In genomic region chr2:150491943-150492342, GRCh38 we compare ENCODE assay signal across 2 cellular contexts.
TF ChIP-seq lines count a peak whose summit lies in the region.

No MANE protein-coding gene starts in this region.

TF ChIP-seq in SK-N-SH, 30 proteins besides CTCF, POLR2A, EP300 and RAD21 (continued from another document):
- TF ChIP-seq USF2 (IDR thresholded peaks at IDR 0.05; ENCODE audit: borderline replicate concordance, low read depth, low read length) (no peak), MAX (IDR thresholded peaks at IDR 0.05; ENCODE audit: low read depth) (no peak), FOSL2 (IDR thresholded peaks at IDR 0.05; ENCODE audit: borderline replicate concordance, low read depth) (peak; percentile 8; the same call in 1 of the 2 replicates), PBX3 (IDR thresholded peaks at IDR 0.05) (peak; percentile 29; the same call in 1 of the 2 replicates), CHD2 (IDR thresholded peaks at IDR 0.05; ENCODE audit: low read length, partially characterized antibody) (no peak), MXI1 (IDR thresholded peaks at IDR 0.05; ENCODE audit: low read depth, low read length) (no peak)

TF ChIP-seq in SK-N-SH treated with all-trans-retinoic acid at 6 μM for 48 hours, 23 proteins besides CTCF, POLR2A, EP300 and RAD21 (continued from another document):
- no peak for TF ChIP-seq TSHZ2 (CRISPR knock-in tag; IDR thresholded peaks at IDR 0.05)
- no peak for TF ChIP-seq ZNF8 (CRISPR knock-in tag; IDR thresholded peaks at IDR 0.05)
- no peak for TF ChIP-seq ISL1 (CRISPR knock-in tag; IDR thresholded peaks at IDR 0.05)
- no peak for TF ChIP-seq ZC3H10 (CRISPR knock-in tag; IDR thresholded peaks at IDR 0.05)
- TF ChIP-seq OSR1 (CRISPR knock-in tag; IDR thresholded peaks at IDR 0.05), result no peak
- no peak for TF ChIP-seq CSDC2 (CRISPR knock-in tag; IDR thresholded peaks at IDR 0.05)
- no peak for TF ChIP-seq TCF4 (CRISPR knock-in tag; IDR thresholded peaks at IDR 0.05; ENCODE audit: borderline replicate concordance)
- no peak for TF ChIP-seq CREB5 (CRISPR knock-in tag; IDR thresholded peaks at IDR 0.05; ENCODE audit: low read depth)
